In genomic region chr14:103879570-103880333, GRCh38 we compare ENCODE assay signal across 8 cellular contexts. TPM values are rescaled to one million over a fixed set of nuclear protein-coding genes. Genes with fewer than 3 reads are reported as not detected.
DNase-seq lines count a peak whose midpoint lies in the region; ATAC-seq, FAIRE-seq and TF ChIP-seq lines count a peak whose summit lies in the region.
"Had no signal": no experiment of that assay in that cellular context is flagged by ENCODE, and none has a peak within 500 bp of the region (broad histone marks: within the 10 kb centered on the region; RNA-seq: fewer than 3 reads in every experiment).

No MANE protein-coding gene starts in this region.

- H3K9me3 Mint-ChIP-seq in activated CD8-positive, alpha-beta T cell treated with anti-CD3 and anti-CD28 coated beads for 36 hours: peaks cover 3% of the 10 kb centered on the region

- no peak for FAIRE-seq in GM19239 (lab: Jason Lieb, UNC)

- peak overlapping the region; percentile 24 for H3K4me3 Mint-ChIP-seq in activated CD8-positive, alpha-beta T cell treated with anti-CD3 and anti-CD28 coated beads for 36 hours

- CTCF ChIA-PET in activated CD8-positive, alpha-beta T cell treated with anti-CD3 and anti-CD28 coated beads for 36 hours (lab: Charles Lee): interaction anchor here (0.6 to 6.1 kb wide), 6 partner anchors 21 to 71 kb away, joined by 3 to 34 read pairs (median 4); no protein-coding TSS in a partner anchor

- POLR2A ChIA-PET in activated CD8-positive, alpha-beta T cell treated with anti-CD3 and anti-CD28 coated beads for 36 hours (lab: Charles Lee): interaction anchor here (0.5 to 0.9 kb wide), 3 partner anchors 16 to 66 kb away, joined by 3 read pairs; no protein-coding TSS in a partner anchor

- intact Hi-C loops in activated CD8-positive, alpha-beta T cell treated with anti-CD3 and anti-CD28 coated beads for 36 hours (cut with micrococcal nuclease): no loop called here
- intact Hi-C loops in left ventricle myocardium superior (cut with micrococcal nuclease): no loop called here

- ATAC-seq in activated CD8-positive, alpha-beta T cell treated with anti-CD3 and anti-CD28 coated beads for 36 hours: peak; percentile 47
- ATAC-seq in left ventricle myocardium superior (peak; percentile 77), HG03432 (IDR thresholded peaks at IDR 0.05; ENCODE audit: unreplicated experiment) (no peak)
- ATAC-seq in stimulated activated naive CD8-positive, alpha-beta T cell treated with anti-CD3 and anti-CD28 coated beads, Interleukin-15, Interleukin-2, amounts not matched to agents 100 U/mL and 50 U/mL, for 24 hours: peak; percentile 22

- no peaks in the 10 kb centered on the region for H3K36me3 Mint-ChIP-seq in activated CD8-positive, alpha-beta T cell treated with anti-CD3 and anti-CD28 coated beads for 36 hours (ENCODE audit: low read depth)

- peak; percentile 46 for DNase-seq in GM19239 (ENCODE audit: insufficient read length, low spot score)
- peak; percentile 23 for DNase-seq in activated CD8-positive, alpha-beta T cell treated with anti-CD3 and anti-CD28 coated beads for 36 hours
- peak; percentile 73 for DNase-seq in left ventricle myocardium superior
- peak; percentile 22 for DNase-seq in stimulated activated naive CD8-positive, alpha-beta T cell treated with anti-CD3 and anti-CD28 coated beads, Interleukin-15, Interleukin-2, amounts not matched to agents 100 U/mL and 50 U/mL, for 24 hours
- no peak for DNase-seq in NCI-H187 (lab: John Stamatoyannopoulos, UW)
- no peak for DNase-seq in NCI-H446 (lab: John Stamatoyannopoulos, UW)

- TF ChIP-seq CTCF in activated CD8-positive, alpha-beta T cell treated with anti-CD3 and anti-CD28 coated beads for 36 hours (IDR thresholded peaks at IDR 0.05): no peak

- peaks cover 4% of the 10 kb centered on the region for H3K27me3 Mint-ChIP-seq in activated CD8-positive, alpha-beta T cell treated with anti-CD3 and anti-CD28 coated beads for 36 hours

- H3K27ac Mint-ChIP-seq in activated CD8-positive, alpha-beta T cell treated with anti-CD3 and anti-CD28 coated beads for 36 hours: no peak overlapping the region

- peaks cover 24% of the 10 kb centered on the region for H3K4me1 Mint-ChIP-seq in activated CD8-positive, alpha-beta T cell treated with anti-CD3 and anti-CD28 coated beads for 36 hours (ENCODE audit: low read depth)

RNA-seq across cellular contexts. Expression of gene PPP1R13B, which starts 32.4 kb away (rescaled TPM):
- total RNA-seq in activated CD8-positive, alpha-beta T cell treated with anti-CD3 and anti-CD28 coated beads for 36 hours: 10 to 100 TPM; 11.9 to 14.5 TPM
- total RNA-seq in left ventricle myocardium superior: 107 TPM

RNA-seq across cellular contexts. Expression of gene TDRD9, which starts 48.5 kb away (rescaled TPM):
- 1 to 10 TPM; 1.2 to 1.6 TPM for total RNA-seq in activated CD8-positive, alpha-beta T cell treated with anti-CD3 and anti-CD28 coated beads for 36 hours
- total RNA-seq in left ventricle myocardium superior: 2.2 TPM
- total RNA-seq: NCI-H460 had no signal

Comparison
In these comparisons a context has a peak if more than half of its experiments do, and no peak if none do; other contexts are left out.
1. DNase-seq: peak in GM19239 (single experiment), activated CD8-positive, alpha-beta T cell treated with anti-CD3 and anti-CD28 coated beads for 36 hours (single experiment), left ventricle myocardium superior (single experiment) and stimulated activated naive CD8-positive, alpha-beta T cell treated with anti-CD3 and anti-CD28 coated beads, Interleukin-15, Interleukin-2, amounts not matched to agents 100 U/mL and 50 U/mL, for 24 hours (single experiment); none in NCI-H187 (0 of 2) and NCI-H446 (0 of 2).